10 cellular contexts compared by ENCODE assay signal in genomic region chrX:9988762-9989161, GRCh38. TPM values are rescaled to one million over a fixed set of nuclear protein-coding genes. Genes with fewer than 3 reads are reported as not detected.
A peak's percentile ranks its signal among the peaks of the same experiment; 100 is the strongest.
DNase-seq lines count a peak whose midpoint lies in the region; ATAC-seq and TF ChIP-seq lines count a peak whose summit lies in the region.
"Had no signal": no experiment of that assay in that cellular context is flagged by ENCODE, and none has a peak within 500 bp of the region (broad histone marks: within the 10 kb centered on the region; RNA-seq: fewer than 3 reads in every experiment).

No MANE protein-coding gene starts in this region.

- peak; percentile 7 to 14 for DNase-seq in NCI-H524 (lab: John Stamatoyannopoulos, UW)
- DNase-seq in NCI-H524 treated with DMSO at 0.1 percent for 48 hours (lab: John Stamatoyannopoulos, UW): no peak
- peak; percentile 9 for DNase-seq in OCI-M1 (lab: John Stamatoyannopoulos, UW)
- no peak for DNase-seq in esophagus muscularis mucosa (ENCODE audit: extremely low spot score)
- no peak for DNase-seq in tibial artery
- DNase-seq in NCI-H2107 (lab: John Stamatoyannopoulos, UW): no peak
- DNase-seq: activated CD4-positive, alpha-beta T cell treated with anti-CD3 and anti-CD28 coated beads, Interleukin-2, amount 50 U/mL, for 1 hour; C1 segment of cervical spinal cord had no signal

- H3K27me3 ChIP-seq in esophagus muscularis mucosa: no peaks in the 10 kb centered on the region
- H3K27me3 ChIP-seq in tibial artery: no peaks in the 10 kb centered on the region

- H3K4me3 ChIP-seq in esophagus muscularis mucosa (no peak overlapping the region), tibial artery (no peak overlapping the region)

- TF ChIP-seq CTCF in esophagus muscularis mucosa (IDR thresholded peaks at IDR 0.05) (peak; percentile 32 to 44 (median 38)), tibial artery (IDR thresholded peaks at IDR 0.05) (peak; percentile 13 to 41)

- H3K4me1 ChIP-seq in esophagus muscularis mucosa: no peaks in the 10 kb centered on the region
- H3K4me1 ChIP-seq in tibial artery: no peaks in the 10 kb centered on the region

- H3K27ac ChIP-seq in esophagus muscularis mucosa (replicated peaks in 1 of 4) (no peak overlapping the region), tibial artery (no peak overlapping the region)

- H3K9me3 ChIP-seq in esophagus muscularis mucosa: no peaks in the 10 kb centered on the region
- no peaks in the 10 kb centered on the region for H3K9me3 ChIP-seq in tibial artery

- TF ChIP-seq EP300 in esophagus muscularis mucosa (IDR thresholded peaks at IDR 0.05): no peak

- intact Hi-C loops in esophagus muscularis mucosa (cut with DNase I): no loop called here
- intact Hi-C loops in tibial artery (cut with DNase I; ENCODE audit: low total_unique reads): no loop called here

- no peak for TF ChIP-seq POLR2A in esophagus muscularis mucosa (IDR thresholded peaks at IDR 0.05; ENCODE audit: low read depth)

- H3K36me3 ChIP-seq in esophagus muscularis mucosa: no peaks in the 10 kb centered on the region
- H3K36me3 ChIP-seq in tibial artery: no peaks in the 10 kb centered on the region

- ATAC-seq in HG03045 (IDR thresholded peaks at IDR 0.05; ENCODE audit: unreplicated experiment): no peak
- no peak for ATAC-seq in HG03025 (IDR thresholded peaks at IDR 0.05; ENCODE audit: low FRiP score, unreplicated experiment)

- 48% methylated on average over 1 of the region's 1 CpG for WGBS in esophagus muscularis mucosa

RNA-seq across cellular contexts. Expression of gene CLDN34, which starts 21.6 kb away (rescaled TPM):
- under 1 TPM in 1 of 4 donors, not detected in 3; 0.66 TPM for total RNA-seq in esophagus muscularis mucosa

Comparison
In these comparisons a context has a peak if more than half of its experiments do, and no peak if none do; other contexts are left out.
1. DNase-seq: peak in NCI-H524 (2 of 2) and OCI-M1 (single experiment); none in NCI-H524 treated with DMSO at 0.1 percent for 48 hours (single experiment), esophagus muscularis mucosa (single experiment), tibial artery (0 of 2) and NCI-H2107 (single experiment).